Comparison of ENCODE assay signal across 37 cellular contexts in genomic region chr7:132838313-132838712, GRCh38.
"Had no signal": no experiment of that assay in that cellular context is flagged by ENCODE, and none has a peak within 500 bp of the region (broad histone marks: within the 10 kb centered on the region; RNA-seq: fewer than 3 reads in every experiment).

No MANE protein-coding gene starts in this region.

- DNase-seq: activated effector memory CD4-positive, alpha-beta T cell treated with anti-CD3 and anti-CD28 coated beads, Interleukin-2, amount 50 U/mL, for 16 hours; activated effector memory CD4-positive, alpha-beta T cell treated with Interleukin-2 at 50 U/mL for 16 hours; activated gamma-delta T cell; activated gamma-delta T cell treated with Interleukin-2 at 50 U/mL for 16 hours; activated naive CD4-positive, alpha-beta T cell; activated naive CD4-positive, alpha-beta T cell treated with anti-CD3 and anti-CD28 coated beads for 36 hours; activated naive CD4-positive, alpha-beta T cell treated with anti-CD3 and anti-CD28 coated beads, Interleukin-2, amount 10 ng/mL, durations not matched to agents 7 days and 5 days; activated naive CD4-positive, alpha-beta T cell treated with anti-CD3 and anti-CD28 coated beads, Interleukin-2, amount 50 U/mL, for 16 hours; activated naive CD4-positive, alpha-beta T cell treated with Interleukin-2 at 50 U/mL for 16 hours; activated naive CD8-positive, alpha-beta T cell treated with anti-CD3 and anti-CD28 coated beads for 36 hours; activated naive CD8-positive, alpha-beta T cell treated with anti-CD3 and anti-CD28 coated beads, Interleukin-2, amount 10 ng/mL, durations not matched to agents 7 days and 5 days; activated naive CD8-positive, alpha-beta T cell treated with anti-CD3 and anti-CD28 coated beads, Interleukin-2, amount 50 U/mL, for 24 hours; activated T-cell treated with anti-CD3 and anti-CD28 coated beads, Interleukin-2, amount 50 U/mL, for 1 hour; activated T-cell treated with anti-CD3 and anti-CD28 coated beads, Interleukin-2, amount 50 U/mL, for 24 hours; activated T-cell treated with anti-CD3 and anti-CD28 coated beads, Interleukin-2, amount 50 U/mL, for 4 hours; activated T-cell treated with anti-CD3 and anti-CD28 coated beads, Interleukin-2, amount 50 U/mL, for 48 hours; activated T-cell treated with anti-CD3 and anti-CD28 coated beads, Interleukin-2, amount 50 U/mL, for 72 hours; adrenal gland; amniotic stem cell; anterior cingulate cortex; aorta; body of pancreas; brain microvascular endothelial cell; central memory CD4-positive, alpha-beta T cell; cerebellar nuclear complex had no signal

- H3K4me1 Mint-ChIP-seq: activated naive CD4-positive, alpha-beta T cell treated with anti-CD3 and anti-CD28 coated beads, Interleukin-2, amount 10 ng/mL, durations not matched to agents 7 days and 5 days; activated naive CD8-positive, alpha-beta T cell treated with anti-CD3 and anti-CD28 coated beads, Interleukin-2, amount 10 ng/mL, durations not matched to agents 7 days and 5 days; activated naive CD8-positive, alpha-beta T cell treated with anti-CD3 and anti-CD28 coated beads, Interleukin-2, amount 50 U/mL, for 24 hours; activated T-helper 17 cell treated with anti-CD3 and anti-CD28 coated beads, Interleukin-2, amount 50 U/mL, for 72 hours; central memory CD8-positive, alpha-beta T cell had no signal

- H3K9me3 Mint-ChIP-seq: activated naive CD4-positive, alpha-beta T cell treated with anti-CD3 and anti-CD28 coated beads for 36 hours; activated naive CD4-positive, alpha-beta T cell treated with anti-CD3 and anti-CD28 coated beads, Interleukin-2, amount 10 ng/mL, durations not matched to agents 7 days and 5 days; activated naive CD4-positive, alpha-beta T cell treated with anti-CD3 and anti-CD28 coated beads, Interleukin-2, amount 50 U/mL, for 24 hours; activated naive CD8-positive, alpha-beta T cell treated with anti-CD3 and anti-CD28 coated beads for 36 hours; activated T-cell treated with anti-CD3 and anti-CD28 coated beads, Interleukin-2, amount 50 U/mL, for 24 hours; activated T-cell treated with anti-CD3 and anti-CD28 coated beads, Interleukin-2, amount 50 U/mL, for 4 hours; activated T-helper 1 cell treated with anti-CD3 and anti-CD28 coated beads, Interleukin-12 subunit alpha, Interleukin-12 subunit beta, Interleukin-2, Interleukin-4 antibody, amounts not matched to agents 30 ng/mL and 10 ng/mL and 1 ng/mL, durations not matched to agents 14 hours and 24 hours and 36 hours; activated T-helper 2 cell treated with anti-CD3 and anti-CD28 coated beads, Interferon-gamma antibody, Interleukin-2, Interleukin-4, amounts not matched to agents 10 μg/mL and 5 μg/mL and 100 μg/mL, durations not matched to agents 14 hours and 24 hours and 36 hours; brain; central memory CD8-positive, alpha-beta T cell had no signal

- H3K4me3 Mint-ChIP-seq: activated naive CD4-positive, alpha-beta T cell treated with anti-CD3 and anti-CD28 coated beads for 36 hours; activated naive CD4-positive, alpha-beta T cell treated with anti-CD3 and anti-CD28 coated beads, Interleukin-2, amount 10 ng/mL, durations not matched to agents 7 days and 5 days; activated naive CD4-positive, alpha-beta T cell treated with anti-CD3 and anti-CD28 coated beads, Interleukin-2, amount 50 U/mL, for 24 hours; activated naive CD8-positive, alpha-beta T cell; activated naive CD8-positive, alpha-beta T cell treated with anti-CD3 and anti-CD28 coated beads for 36 hours; activated naive CD8-positive, alpha-beta T cell treated with anti-CD3 and anti-CD28 coated beads, Interleukin-2, amount 10 ng/mL, durations not matched to agents 7 days and 5 days; activated naive CD8-positive, alpha-beta T cell treated with anti-CD3 and anti-CD28 coated beads, Interleukin-2, amount 50 U/mL, for 24 hours; activated T-cell treated with anti-CD3 and anti-CD28 coated beads, Interleukin-2, amount 50 U/mL, for 24 hours; activated T-cell treated with anti-CD3 and anti-CD28 coated beads, Interleukin-2, amount 50 U/mL, for 4 hours; activated T-cell treated with anti-CD3 and anti-CD28 coated beads, Interleukin-2, amount 50 U/mL, for 72 hours; activated T-helper 1 cell treated with anti-CD3 and anti-CD28 coated beads, Interleukin-12 subunit alpha, Interleukin-12 subunit beta, Interleukin-2, Interleukin-4 antibody, amounts not matched to agents 30 ng/mL and 10 ng/mL and 1 ng/mL, durations not matched to agents 14 hours and 24 hours and 36 hours; activated T-helper 17 cell treated with anti-CD3 and anti-CD28 coated beads, Interleukin-2, amount 50 U/mL, for 72 hours; brain; central memory CD8-positive, alpha-beta T cell had no signal

- H3K4me3 ChIP-seq: adrenal gland, ascending aorta, body of pancreas, breast epithelium, cardiac muscle cell had no signal

- H3K9me3 ChIP-seq: adrenal gland, ascending aorta, body of pancreas, breast epithelium had no signal

- H3K36me3 ChIP-seq: adrenal gland, ascending aorta, brain microvascular endothelial cell, breast epithelium, cardiac muscle cell had no signal

- H3K27ac ChIP-seq: adrenal gland, ascending aorta, brain microvascular endothelial cell, breast epithelium, cardiac muscle cell had no signal

- ATAC-seq: activated naive CD4-positive, alpha-beta T cell treated with anti-CD3 and anti-CD28 coated beads, Interleukin-2, amount 50 U/mL, for 72 hours; activated naive CD8-positive, alpha-beta T cell treated with anti-CD3 and anti-CD28 coated beads, Interleukin-2, amount 50 U/mL, for 24 hours; activated T-cell treated with anti-CD3 and anti-CD28 coated beads, Interleukin-2, amount 50 U/mL, for 4 hours; activated T-cell treated with anti-CD3 and anti-CD28 coated beads, Interleukin-2, amount 50 U/mL, for 72 hours; activated T-helper 17 cell treated with anti-CD3 and anti-CD28 coated beads, Interleukin-2, amount 50 U/mL, for 72 hours had no signal

- H3K4me1 ChIP-seq: adrenal gland, ascending aorta, breast epithelium had no signal

- H3K27me3 Mint-ChIP-seq: activated naive CD4-positive, alpha-beta T cell treated with anti-CD3 and anti-CD28 coated beads, Interleukin-2, amount 10 ng/mL, durations not matched to agents 7 days and 5 days; activated naive CD4-positive, alpha-beta T cell treated with anti-CD3 and anti-CD28 coated beads, Interleukin-2, amount 50 U/mL, for 24 hours; activated naive CD8-positive, alpha-beta T cell; activated naive CD8-positive, alpha-beta T cell treated with anti-CD3 and anti-CD28 coated beads for 36 hours; activated naive CD8-positive, alpha-beta T cell treated with anti-CD3 and anti-CD28 coated beads, Interleukin-2, amount 10 ng/mL, durations not matched to agents 7 days and 5 days; activated naive CD8-positive, alpha-beta T cell treated with anti-CD3 and anti-CD28 coated beads, Interleukin-2, amount 50 U/mL, for 24 hours; activated T-cell treated with anti-CD3 and anti-CD28 coated beads, Interleukin-2, amount 50 U/mL, for 24 hours; activated T-helper 17 cell treated with anti-CD3 and anti-CD28 coated beads, Interleukin-2, amount 50 U/mL, for 72 hours; brain; central memory CD8-positive, alpha-beta T cell had no signal

- FAIRE-seq: bronchial epithelial cell had no signal

- H3K27me3 ChIP-seq: adrenal gland, ascending aorta, body of pancreas, brain microvascular endothelial cell, breast epithelium, cardiac muscle cell had no signal

- H3K27ac Mint-ChIP-seq: activated naive CD4-positive, alpha-beta T cell treated with anti-CD3 and anti-CD28 coated beads for 36 hours; activated naive CD4-positive, alpha-beta T cell treated with anti-CD3 and anti-CD28 coated beads, Interleukin-2, amount 10 ng/mL, durations not matched to agents 7 days and 5 days; activated naive CD4-positive, alpha-beta T cell treated with anti-CD3 and anti-CD28 coated beads, Interleukin-2, amount 50 U/mL, for 24 hours; activated naive CD4-positive, alpha-beta T cell treated with anti-CD3 and anti-CD28 coated beads, Interleukin-2, amount 50 U/mL, for 72 hours; activated naive CD8-positive, alpha-beta T cell; activated naive CD8-positive, alpha-beta T cell treated with anti-CD3 and anti-CD28 coated beads for 36 hours; activated naive CD8-positive, alpha-beta T cell treated with anti-CD3 and anti-CD28 coated beads, Interleukin-2, amount 10 ng/mL, durations not matched to agents 7 days and 5 days; activated naive CD8-positive, alpha-beta T cell treated with anti-CD3 and anti-CD28 coated beads, Interleukin-2, amount 50 U/mL, for 24 hours; activated T-cell treated with anti-CD3 and anti-CD28 coated beads, Interleukin-2, amount 50 U/mL, for 24 hours; activated T-cell treated with anti-CD3 and anti-CD28 coated beads, Interleukin-2, amount 50 U/mL, for 72 hours; activated T-helper 1 cell treated with anti-CD3 and anti-CD28 coated beads, Interleukin-12 subunit alpha, Interleukin-12 subunit beta, Interleukin-2, Interleukin-4 antibody, amounts not matched to agents 30 ng/mL and 10 ng/mL and 1 ng/mL, durations not matched to agents 14 hours and 24 hours and 36 hours; activated T-helper 17 cell treated with anti-CD3 and anti-CD28 coated beads, Interleukin-2, amount 50 U/mL, for 72 hours; activated T-helper 2 cell treated with anti-CD3 and anti-CD28 coated beads, Interferon-gamma antibody, Interleukin-2, Interleukin-4, amounts not matched to agents 10 μg/mL and 5 μg/mL and 100 μg/mL, durations not matched to agents 14 hours and 24 hours and 36 hours had no signal
